ENCODE assay signal across 15 cellular contexts in genomic region chr16:86995456-86995855, GRCh38.
A peak's percentile ranks its signal among the peaks of the same experiment; 100 is the strongest.
DNase-seq lines count a peak whose midpoint lies in the region; ATAC-seq and TF ChIP-seq lines count a peak whose summit lies in the region.
"Had no signal": no experiment of that assay in that cellular context is flagged by ENCODE, and none has a peak within 500 bp of the region (broad histone marks: within the 10 kb centered on the region; RNA-seq: fewer than 3 reads in every experiment).

No MANE protein-coding gene starts in this region.

- no peak overlapping the region for H3K4me3 ChIP-seq in AG04450 (ENCODE audit: low read depth, low read length)
- no peak overlapping the region for H3K4me3 ChIP-seq in fibroblast of mammary gland (ENCODE audit: control insufficient read depth, low read depth, low read length)
- H3K4me3 ChIP-seq in sigmoid colon, result no peak overlapping the region

- peaks cover 7% of the 10 kb centered on the region; the same call in 1 of the 2 replicates for H3K9me3 ChIP-seq in AG04450 (ENCODE audit: control insufficient read depth, insufficient read depth, low read length)
- H3K9me3 ChIP-seq in sigmoid colon, result peaks cover 0 to 3% (median 0%) of the 10 kb centered on the region in 4 donors
- H3K9me3 ChIP-seq: SJCRH30 had no signal

- H3K27me3 ChIP-seq in AG04450 (ENCODE audit: control insufficient read depth, insufficient read depth, low read length), result no peaks in the 10 kb centered on the region
- H3K27me3 ChIP-seq in sigmoid colon, result peaks cover 3 to 72% (median 38%) of the 10 kb centered on the region in 3 donors
- H3K27me3 ChIP-seq: SJCRH30 had no signal

- TF ChIP-seq CTCF in AG04450 (IDR thresholded peaks at IDR 0.05; ENCODE audit: low read depth, low read length) (no peak), fibroblast of mammary gland (conservative IDR thresholded peaks at IDR 0.05; ENCODE audit: control insufficient read depth, insufficient read depth, low read depth, low read length) (no peak), sigmoid colon (IDR thresholded peaks at IDR 0.05) (no peak), Calu3 (IDR thresholded peaks at IDR 0.05; ENCODE audit: unreplicated experiment) (no peak)

- DNase-seq in AG04450 (ENCODE audit: low read depth, low spot score), result no peak
- peak; percentile 88 for DNase-seq in NCI-H82 (lab: John Stamatoyannopoulos, UW)
- DNase-seq in fibroblast of mammary gland (ENCODE audit: low read depth), result peak; percentile 51
- DNase-seq in sigmoid colon, result peak; percentile 61
- no peak for DNase-seq in SW 1271 (lab: John Stamatoyannopoulos, UW)
- no peak for DNase-seq in Calu3
- DNase-seq: CD4-positive, alpha-beta T cell; KBM-7; MV-4-11; NCI-H187 treated with DMSO at 0.1 percent for 48 hours; NCI-H345; NCI-H526 had no signal

- no peaks in the 10 kb centered on the region for H3K36me3 ChIP-seq in sigmoid colon
- H3K36me3 ChIP-seq: SJCRH30 had no signal

- intact Hi-C loops in sigmoid colon (cut with DNase I) (no loop called here), Calu3 (cut with micrococcal nuclease; ENCODE audit: unreplicated experiment) (no loop called here)

- CTCF ChIA-PET in AG04450 (lab: Charles Lee) (no interaction called here), Calu3 (lab: Charles Lee) (interaction anchor here (0.8 to 1.3 kb wide), 2 partner anchors 22 to 247 kb away, joined by 4 to 5 read pairs; no protein-coding TSS in a partner anchor)

- H3K4me3 Mint-ChIP-seq in Calu3 (ENCODE audit: low read depth, unreplicated experiment), result no peak overlapping the region
- H3K4me3 Mint-ChIP-seq: B cell; CD4-positive, alpha-beta T cell had no signal

- no peak for TF ChIP-seq EP300 in sigmoid colon (IDR thresholded peaks at IDR 0.05)

- H3K36me3 Mint-ChIP-seq in Calu3 (ENCODE audit: insufficient read depth, unreplicated experiment), result peaks cover 4% of the 10 kb centered on the region

- BruUV-seq in Calu3 (replicated peaks; lab: Mats Ljungman, UMichigan), result no TSS peak

- peaks cover 47% of the 10 kb centered on the region for H3K4me1 Mint-ChIP-seq in Calu3 (ENCODE audit: low read depth, unreplicated experiment)
- H3K4me1 Mint-ChIP-seq: B cell had no signal

- H3K27ac ChIP-seq in AG04450 (ENCODE audit: low read depth, low read length), result peak overlapping the region; percentile 87
- no peak overlapping the region for H3K27ac ChIP-seq in sigmoid colon

- POLR2A ChIA-PET in AG04450 (lab: Yijun Ruan, JAX), result interaction anchor here (1.3 kb wide), 1 partner anchor 12 kb away, joined by 3 read pairs; no protein-coding TSS in a partner anchor

- peaks cover 2% of the 10 kb centered on the region for H3K9me3 Mint-ChIP-seq in Calu3 (ENCODE audit: low read depth, unreplicated experiment)
- H3K9me3 Mint-ChIP-seq: CD4-positive, alpha-beta T cell had no signal

- H3K4me1 ChIP-seq in sigmoid colon, result no peaks in the 10 kb centered on the region

- WGBS in sigmoid colon, 2 donors, result 72 to 73% methylated on average over 15 of the region's 15 CpGs

- H3K27ac Mint-ChIP-seq in Calu3 (ENCODE audit: unreplicated experiment), result no peak overlapping the region
- H3K27ac Mint-ChIP-seq: B cell; CD4-positive, alpha-beta T cell had no signal

- TF ChIP-seq POLR2A in sigmoid colon (IDR thresholded peaks at IDR 0.05), result no peak

- ATAC-seq in GM21576 (IDR thresholded peaks at IDR 0.05; ENCODE audit: unreplicated experiment), result no peak

- peaks cover 49% of the 10 kb centered on the region for H3K27me3 Mint-ChIP-seq in Calu3 (ENCODE audit: unreplicated experiment)

Comparison
In these comparisons a context has a peak if more than half of its experiments do, and no peak if none do; other contexts are left out.
1. DNase-seq: peak in NCI-H82 (single experiment), fibroblast of mammary gland (single experiment) and sigmoid colon (single experiment); none in AG04450 (single experiment), SW 1271 (0 of 2) and Calu3 (single experiment).